In the genomic region with DNA sequence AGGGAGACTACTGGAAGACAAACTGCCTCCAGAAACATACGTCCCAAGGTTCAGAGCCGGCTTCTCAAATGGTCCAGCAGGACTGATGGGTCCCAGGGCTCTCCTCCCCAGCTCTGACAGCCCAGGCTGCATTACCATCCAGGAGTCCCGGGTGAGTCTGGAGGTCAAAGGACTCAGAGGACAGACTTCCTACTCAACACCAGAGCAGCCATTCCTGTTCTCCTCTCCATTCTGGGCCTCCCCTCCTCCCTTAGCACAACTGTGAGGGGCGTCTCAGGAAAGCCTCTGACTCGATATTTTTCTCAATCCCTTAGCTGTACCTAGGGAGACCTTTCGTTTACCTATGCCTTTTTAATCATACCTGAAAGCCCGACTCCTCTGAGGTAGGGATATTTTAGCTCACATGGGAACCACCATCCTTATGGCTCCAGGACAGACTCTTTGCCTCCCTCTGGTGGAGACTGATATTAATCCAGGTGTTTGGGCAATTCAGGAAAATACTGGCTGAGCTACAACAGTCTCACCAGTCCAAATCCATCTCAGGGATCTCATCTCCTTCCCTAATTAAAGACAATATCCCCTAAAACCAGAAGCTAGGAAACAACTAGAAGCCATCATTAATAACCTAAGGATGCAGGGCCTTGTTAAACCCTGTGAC, we compare ENCODE assay signal across 8 cellular contexts. TPM values are rescaled to one million over a fixed set of nuclear protein-coding genes. Genes with fewer than 3 reads are reported as not detected.
DNase-seq lines count a peak whose midpoint lies in the region; ATAC-seq and TF ChIP-seq lines count a peak whose summit lies in the region.
"Not testable (repeated sequence)": the region's sequence is repeated elsewhere in the genome, so short reads cannot be mapped to it uniquely, and the experiment has no call there.
"Had no signal": no experiment of that assay in that cellular context is flagged by ENCODE, and none has a peak within 500 bp of the region (broad histone marks: within the 10 kb centered on the region; RNA-seq: fewer than 3 reads in every experiment).

No MANE protein-coding gene starts in this region.

- not testable (repeated sequence) for H3K4me3 ChIP-seq in WI38 (ENCODE audit: low read depth, low read length); astrocyte of the spinal cord (ENCODE audit: low read depth, low read length); fibroblast of mammary gland (ENCODE audit: control insufficient read depth, low read depth, low read length); left lung; psoas muscle

- peak; percentile 74 for ATAC-seq in HG03095 (IDR thresholded peaks at IDR 0.05; ENCODE audit: unreplicated experiment)
- peak; percentile 86 for ATAC-seq in left lung
- peak in 3 of 4 donors; percentile 63 to 76 (median 74) for ATAC-seq in psoas muscle

- in situ Hi-C loops in astrocyte of the spinal cord (cut with HindIII; ENCODE audit: low sequenced_read_pairs), result not testable (repeated sequence)

- not testable (repeated sequence) for DNase-seq in GM10266 (ENCODE audit: extremely low spot score); astrocyte of the spinal cord (ENCODE audit: low read depth, low spot score); fibroblast of mammary gland (ENCODE audit: low read depth); left lung; psoas muscle

- H3K27ac ChIP-seq in left lung, psoas muscle: not testable (repeated sequence)

- WGBS in psoas muscle, 3 donors, result no CpG with 5 or more reads among the region's 7 CpGs

- TF ChIP-seq CTCF in GM10266 (IDR thresholded peaks at IDR 0.05; ENCODE audit: control insufficient read depth, insufficient read depth, low read depth, missing control alignments) (peak; percentile 16), WI38 (IDR thresholded peaks at IDR 0.05; ENCODE audit: low read depth, low read length) (peak; percentile 7; the same call in 1 of the 2 replicates), astrocyte of the spinal cord (IDR thresholded peaks at IDR 0.05; ENCODE audit: low read depth, low read length) (peak; percentile 24), fibroblast of mammary gland (conservative IDR thresholded peaks at IDR 0.05; ENCODE audit: control insufficient read depth, insufficient read depth, low read depth, low read length) (peak; percentile 5), left lung (IDR thresholded peaks at IDR 0.05) (peak in 1 of 2 donors; percentile 16), psoas muscle (IDR thresholded peaks at IDR 0.05) (peak; percentile 53)

- H3K27me3 ChIP-seq in left lung; psoas muscle (ENCODE audit: insufficient read depth in 3 of 3, low read length in 2 of 3): not testable (repeated sequence)

- H3K9me3 ChIP-seq in left lung, psoas muscle: not testable (repeated sequence)

- not testable (repeated sequence) for H3K36me3 ChIP-seq in left lung; psoas muscle (ENCODE audit: insufficient read depth in 1 of 2, low read depth in 1 of 2)

- intact Hi-C loops in left lung (cut with DNase I); psoas muscle (cut with DNase I): not testable (repeated sequence)

- not testable (repeated sequence) for H3K4me1 ChIP-seq in left lung, psoas muscle

RNA-seq across cellular contexts. Expression of a gene that starts 19.8 kb away (rescaled TPM):
- total RNA-seq in left lung (1 to 10 TPM; 1.3 to 2.6 TPM), psoas muscle (1 to 10 TPM; 1.1 to 2.2 (median 1.3) TPM)
- polyA plus RNA-seq in psoas muscle, result 1 to 10 TPM in 2 of 3 donors, under 1 TPM in 1; 0.35 to 1.3 (median 1.2) TPM
- total RNA-seq: HT1080 had no signal
